In genomic region chr2:238418999-238419546, GRCh38 we compare ENCODE assay signal across 17 cellular contexts. TPM values are rescaled to one million over a fixed set of nuclear protein-coding genes. Genes with fewer than 3 reads are reported as not detected.
DNase-seq lines count a peak whose midpoint lies in the region; TF ChIP-seq lines count a peak whose summit lies in the region.
"Had no signal": no experiment of that assay in that cellular context is flagged by ENCODE, and none has a peak within 500 bp of the region (broad histone marks: within the 10 kb centered on the region; RNA-seq: fewer than 3 reads in every experiment).

No MANE protein-coding gene starts in this region.

- DNase-seq in NCI-H526 (lab: John Stamatoyannopoulos, UW) = peak; percentile 55 to 57
- no peak for DNase-seq in NCI-H526 treated with DMSO at 0.1 percent for 48 hours (lab: John Stamatoyannopoulos, UW)
- no peak for DNase-seq in chondrocyte (ENCODE audit: low spot score)
- no peak for DNase-seq in transverse colon
- DNase-seq in ACHN = no peak
- DNase-seq in MM.1S = no peak
- DNase-seq in NCI-H748 (lab: John Stamatoyannopoulos, UW; ENCODE audit: unreplicated experiment) = no peak
- DNase-seq: Calu3; CD8-positive, alpha-beta T cell; DMS79 treated with DMSO at 0.1 percent for 48 hours had no signal

- H3K4me3 ChIP-seq in transverse colon = no peak overlapping the region
- no peak overlapping the region for H3K4me3 ChIP-seq in MM.1S (ENCODE audit: low read length)
- H3K4me3 ChIP-seq: A549; BLaER1 treated with 17β-estradiol and CSF1 and Interleukin-3, amounts not matched to agents 10 nM and 100 nM; HAP-1 had no signal

- H3K4me1 ChIP-seq in transverse colon (peaks cover 0 to 10% (median 2%) of the 10 kb centered on the region in 4 donors), MM.1S (ENCODE audit: low read length) (peaks cover 16% of the 10 kb centered on the region)
- H3K4me1 ChIP-seq: HAP-1 had no signal

- no peaks in the 10 kb centered on the region for H3K9me3 ChIP-seq in transverse colon
- H3K9me3 ChIP-seq in MM.1S (replicated peaks; ENCODE audit: insufficient read depth, low read length) = no peaks in the 10 kb centered on the region
- H3K9me3 ChIP-seq: A549 had no signal

- H3K9me2 ChIP-seq in MM.1S (replicated peaks; ENCODE audit: insufficient read depth, low read length) = no peaks in the 10 kb centered on the region

- H3K4me2 ChIP-seq in MM.1S (ENCODE audit: low read depth, low read length) = no peak overlapping the region
- H3K4me2 ChIP-seq: A549; BLaER1 treated with 17β-estradiol and CSF1 and Interleukin-3, amounts not matched to agents 10 nM and 100 nM had no signal

- H3K36me3 Mint-ChIP-seq in chondrocyte (ENCODE audit: low read depth) = no peaks in the 10 kb centered on the region
- no peaks in the 10 kb centered on the region for H3K36me3 Mint-ChIP-seq in nephron (ENCODE audit: low read depth)
- H3K36me3 Mint-ChIP-seq: CD8-positive, alpha-beta T cell had no signal

- H3K27me3 Mint-ChIP-seq in chondrocyte (ENCODE audit: low read depth) (no peaks in the 10 kb centered on the region), nephron (ENCODE audit: low read depth) (no peaks in the 10 kb centered on the region)
- H3K27me3 Mint-ChIP-seq: B cell, IgD-negative memory B cell had no signal

- no peak overlapping the region for H3K9ac ChIP-seq in MM.1S (ENCODE audit: low read length)
- H3K9ac ChIP-seq: BLaER1 treated with 17β-estradiol and CSF1 and Interleukin-3, amounts not matched to agents 10 nM and 100 nM had no signal

- TF ChIP-seq CTCF in chondrocyte (IDR thresholded peaks at IDR 0.05) (no peak), nephron (IDR thresholded peaks at IDR 0.05; ENCODE audit: unreplicated experiment in 3 of 3) (no peak), transverse colon (IDR thresholded peaks at IDR 0.05) (no peak), MM.1S (IDR thresholded peaks at IDR 0.05; ENCODE audit: low read length) (no peak)

- WGBS in transverse colon (ENCODE audit: low coverage in 1 of 2), 2 donors = 79 to 80% methylated on average over 2 of the region's 2 CpGs

- no peaks in the 10 kb centered on the region for H3K36me3 ChIP-seq in transverse colon
- no peaks in the 10 kb centered on the region for H3K36me3 ChIP-seq in MM.1S (replicated peaks; ENCODE audit: insufficient read depth, low read length)
- H3K36me3 ChIP-seq: HAP-1 had no signal

- H3K27me3 ChIP-seq in transverse colon = no peaks in the 10 kb centered on the region
- H3K27me3 ChIP-seq in MM.1S (replicated peaks; ENCODE audit: insufficient read depth, low read length) = no peaks in the 10 kb centered on the region
- H3K27me3 ChIP-seq: BLaER1 treated with 17β-estradiol and CSF1 and Interleukin-3, amounts not matched to agents 10 nM and 100 nM had no signal

- H3K4me1 Mint-ChIP-seq in chondrocyte (ENCODE audit: low read depth) (peaks cover 44% of the 10 kb centered on the region), nephron (peaks cover 44% of the 10 kb centered on the region)
- H3K4me1 Mint-ChIP-seq: B cell, IgD-negative memory B cell had no signal

- TF ChIP-seq EP300 in transverse colon (IDR thresholded peaks at IDR 0.05; ENCODE audit: low read depth) = no peak

- H3K4me3 Mint-ChIP-seq in chondrocyte (ENCODE audit: unreplicated experiment) = no peak overlapping the region
- no peak overlapping the region for H3K4me3 Mint-ChIP-seq in nephron
- H3K4me3 Mint-ChIP-seq: B cell; CD8-positive, alpha-beta T cell had no signal

- no peak for TF ChIP-seq POLR2A in transverse colon (IDR thresholded peaks at IDR 0.05)

- intact Hi-C loops in transverse colon (cut with DNase I; ENCODE audit: low total_unique reads) = no loop called here

- peak overlapping the region in 3 of 4 donors; percentile 56 to 75 (median 74) for H3K27ac ChIP-seq in transverse colon
- H3K27ac ChIP-seq in MM.1S (ENCODE audit: low read length) = no peak overlapping the region
- H3K27ac ChIP-seq: 22Rv1; A549; BLaER1 treated with 17β-estradiol and CSF1 and Interleukin-3, amounts not matched to agents 10 nM and 100 nM had no signal

- H3K9me3 Mint-ChIP-seq in chondrocyte (ENCODE audit: low read depth) (no peaks in the 10 kb centered on the region), nephron (peaks cover 6% of the 10 kb centered on the region)

- no peaks in the 10 kb centered on the region for H3K79me2 ChIP-seq in MM.1S (ENCODE audit: low read length)

- H3K27ac Mint-ChIP-seq in chondrocyte (ENCODE audit: unreplicated experiment) = peak overlapping the region; percentile 49
- peak overlapping the region; percentile 54 to 92 (median 92) for H3K27ac Mint-ChIP-seq in nephron
- H3K27ac Mint-ChIP-seq: B cell; CD8-positive, alpha-beta T cell; IgD-negative memory B cell had no signal

- in situ Hi-C loops in transverse colon (cut with MboI; ENCODE audit: low pct_ligation_motif_present in 1 of 4, low pct_unique_long_range_greater_than_20kb in 1 of 4, low sequenced_read_pairs in 3 of 4) = no loop called here
- in situ Hi-C loops in ACHN (cut with HindIII; ENCODE audit: low pct_ligation_motif_present, low pct_unique_long_range_greater_than_20kb, low sequenced_read_pairs) = no loop called here

- H2AFZ ChIP-seq in MM.1S (ENCODE audit: low read length) = no peak overlapping the region

- no peaks in the 10 kb centered on the region for H4K20me1 ChIP-seq in MM.1S (ENCODE audit: insufficient read depth, low read length)
- H4K20me1 ChIP-seq: BLaER1 treated with 17β-estradiol and CSF1 and Interleukin-3, amounts not matched to agents 10 nM and 100 nM had no signal

- peaks cover 16% of the 10 kb centered on the region; the same call in 1 of the 2 replicates for H3F3A ChIP-seq in MM.1S (ENCODE audit: insufficient read depth, low read length)

RNA-seq across cellular contexts. Expression of gene ASB1, which starts 7.7 kb away (rescaled TPM):
- 31.0 to 37.9 TPM (median 34.5 TPM) in 3 replicates for total RNA-seq in chondrocyte
- 10 to 100 TPM in 3 of 4 donors, 1 to 10 TPM in 1; 9.4 to 48.3 (median 17.2) TPM for total RNA-seq in transverse colon

Comparison
In these comparisons a context has a peak if more than half of its experiments do, and no peak if none do; other contexts are left out.
1. DNase-seq: peak in NCI-H526 (2 of 2); none in NCI-H526 treated with DMSO at 0.1 percent for 48 hours (single experiment), chondrocyte (single experiment), transverse colon (single experiment), ACHN (single experiment), MM.1S (single experiment) and NCI-H748 (single experiment).